20 cellular contexts compared by ENCODE assay signal in the genomic region with DNA sequence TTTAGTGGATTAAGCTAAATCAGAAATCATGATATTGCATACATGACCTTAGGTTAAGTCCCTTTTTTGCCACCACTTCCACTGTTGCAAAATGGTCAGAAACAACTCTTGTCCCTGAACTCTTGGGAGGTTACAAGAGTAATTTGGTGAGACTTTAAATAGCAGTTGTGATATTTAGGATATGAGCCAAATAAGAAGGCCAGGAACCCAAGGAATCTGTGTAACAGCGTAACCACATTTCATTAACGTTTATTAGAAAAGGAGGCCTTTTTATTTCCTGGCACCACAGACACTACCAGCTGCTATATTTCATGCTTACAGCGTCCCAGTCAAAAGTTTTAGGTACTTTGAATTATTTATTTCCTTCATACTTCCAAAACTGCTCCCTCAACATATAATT.
"Had no signal": no experiment of that assay in that cellular context is flagged by ENCODE, and none has a peak within 500 bp of the region (broad histone marks: within the 10 kb centered on the region; RNA-seq: fewer than 3 reads in every experiment).

No MANE protein-coding gene starts in this region.

- H3K4me3 ChIP-seq: prostate gland, upper lobe of left lung had no signal

- H3K36me3 ChIP-seq: brain microvascular endothelial cell, prostate gland, upper lobe of left lung, WERI-Rb-1 had no signal

- H3K27ac ChIP-seq: brain microvascular endothelial cell, prostate gland, WERI-Rb-1 had no signal

- ATAC-seq: activated CD8-positive, alpha-beta memory T cell treated with anti-CD3 and anti-CD28 coated beads, Interleukin-2, amount 10 ng/mL, durations not matched to agents 7 days and 5 days; activated CD8-positive, alpha-beta T cell treated with anti-CD3 and anti-CD28 coated beads for 36 hours; left colon; natural killer cell had no signal

- H3K27me3 ChIP-seq: brain microvascular endothelial cell, upper lobe of left lung had no signal

- H3K9me3 ChIP-seq: prostate gland, upper lobe of left lung had no signal

- H3K4me1 ChIP-seq: prostate gland, upper lobe of left lung had no signal

- DNase-seq: activated CD4-positive, alpha-beta T cell treated with anti-CD3 and anti-CD28 coated beads, Interleukin-2, amount 10 ng/mL, durations not matched to agents 7 days and 5 days; activated CD4-positive, CD25-positive, alpha-beta regulatory T cell treated with anti-CD3 and anti-CD28 coated beads, Interleukin-2, amount 50 U/mL, for 72 hours; activated CD8-positive, alpha-beta memory T cell treated with anti-CD3 and anti-CD28 coated beads, Interleukin-2, amount 10 ng/mL, durations not matched to agents 7 days and 5 days; activated CD8-positive, alpha-beta T cell treated with anti-CD3 and anti-CD28 coated beads for 36 hours; activated gamma-delta T cell treated with Interleukin-2 at 50 U/mL for 16 hours; anterior cingulate cortex; brain microvascular endothelial cell; central memory CD4-positive, alpha-beta T cell; dermis blood vessel endothelial cell; effector CD8-positive, alpha-beta T cell; foreskin melanocyte; left colon; midbrain; natural killer cell; stimulated activated CD4-positive, alpha-beta T cell treated with anti-CD3 and anti-CD28 coated beads, Interleukin-2, amount 100 ng/mL, for 48 hours; stimulated activated naive CD4-positive, alpha-beta T cell treated with Interleukin-2 at 50 U/mL for 16 hours; T-helper 1 cell; upper lobe of left lung; WERI-Rb-1 had no signal
